In the genomic region with DNA sequence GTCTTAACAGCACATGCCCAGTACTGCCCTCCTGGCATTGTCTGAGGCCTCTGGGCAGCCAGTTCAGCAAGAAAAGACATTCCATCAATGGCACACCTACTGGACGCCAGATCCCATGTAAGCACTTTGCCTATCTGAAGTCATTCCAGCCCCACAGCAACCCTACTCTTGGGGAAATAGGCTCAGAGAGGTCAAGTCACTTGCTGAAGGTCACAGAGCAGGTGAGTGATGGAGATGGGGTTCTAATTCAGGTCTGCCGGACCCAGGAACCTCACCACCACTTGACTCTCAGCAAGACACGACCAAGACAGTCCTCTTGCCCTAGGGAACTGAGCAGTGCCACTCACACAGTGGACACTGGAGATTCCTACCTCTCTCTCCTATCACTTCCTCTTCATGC, we compare ENCODE assay signal across 28 cellular contexts.
"Had no signal": no experiment of that assay in that cellular context is flagged by ENCODE, and none has a peak within 500 bp of the region (broad histone marks: within the 10 kb centered on the region; RNA-seq: fewer than 3 reads in every experiment).

No MANE protein-coding gene starts in this region.

- H3K4me1 ChIP-seq: colonic mucosa, esophagus muscularis mucosa, esophagus squamous epithelium, foreskin keratinocyte, gastrocnemius medialis, gastroesophageal sphincter, heart left ventricle, heart right ventricle had no signal

- H3K4me3 ChIP-seq: colonic mucosa, coronary artery, dorsolateral prefrontal cortex, esophagus muscularis mucosa, esophagus squamous epithelium, gastrocnemius medialis, gastroesophageal sphincter, heart left ventricle, heart right ventricle had no signal

- H3K9me3 ChIP-seq: colonic mucosa, esophagus muscularis mucosa, esophagus squamous epithelium, gastrocnemius medialis, gastroesophageal sphincter, heart left ventricle, heart right ventricle had no signal

- H3K36me3 ChIP-seq: colonic mucosa, esophagus muscularis mucosa, esophagus squamous epithelium, gastrocnemius medialis, gastroesophageal sphincter, heart left ventricle, heart right ventricle had no signal

- H3K27ac ChIP-seq: colonic mucosa, coronary artery, dorsolateral prefrontal cortex, epithelial cell of prostate, esophagus muscularis mucosa, esophagus squamous epithelium, foreskin keratinocyte, gastrocnemius medialis, gastroesophageal sphincter, heart left ventricle, heart right ventricle had no signal

- DNase-seq: colonic mucosa; cortex of kidney; dermis blood vessel endothelial cell; dorsolateral prefrontal cortex; effector CD4-positive, alpha-beta T cell; effector CD8-positive, alpha-beta T cell; effector memory CD4-positive, alpha-beta T cell; effector memory CD8-positive, alpha-beta T cell; endodermal cell; erythroblast; esophagus squamous epithelium; foreskin fibroblast; foreskin keratinocyte; foreskin melanocyte; gastrocnemius medialis; glutamatergic neuron; head of caudate nucleus; heart left ventricle; heart right ventricle had no signal

- ATAC-seq: effector memory CD8-positive, alpha-beta T cell; esophagus mucosa; foreskin keratinocyte; gastrocnemius medialis; gastroesophageal sphincter; heart left ventricle; heart right ventricle had no signal

- FAIRE-seq: colon, endometrium, endothelial cell of umbilical vein, frontal cortex had no signal
